10 cellular contexts compared by ENCODE assay signal in the genomic region with DNA sequence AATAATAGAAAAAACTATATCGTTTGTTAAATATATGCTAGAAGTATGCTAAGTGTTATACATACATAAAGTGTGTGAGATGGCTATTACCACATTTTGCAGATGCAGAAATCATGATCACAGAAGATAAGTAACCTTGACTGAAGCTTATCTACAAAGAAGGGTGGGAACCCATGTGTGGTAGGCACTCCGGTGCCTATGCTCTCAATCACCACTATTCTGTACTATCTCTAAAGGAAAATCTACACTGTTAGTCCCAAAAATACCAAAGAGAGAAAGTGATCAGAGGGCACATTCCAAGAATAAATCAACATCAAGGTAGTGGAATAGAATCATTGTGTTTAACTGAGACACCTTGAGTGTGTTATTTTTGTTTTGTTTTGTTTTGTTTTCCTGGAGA. TPM values are rescaled to one million over a fixed set of nuclear protein-coding genes. Genes with fewer than 3 reads are reported as not detected.
"Had no signal": no experiment of that assay in that cellular context is flagged by ENCODE, and none has a peak within 500 bp of the region (broad histone marks: within the 10 kb centered on the region; RNA-seq: fewer than 3 reads in every experiment).

No MANE protein-coding gene starts in this region.

- FAIRE-seq: HTR-8/SVneo, K562 had no signal

- H3K27ac ChIP-seq: GM23248 had no signal

- H3K36me3 ChIP-seq: HAP-1 had no signal

- ATAC-seq: HCT116, K562 had no signal

- H2AFZ ChIP-seq: GM23248 had no signal

- H3K9ac ChIP-seq: GM23248 had no signal

- H3K9me3 ChIP-seq: HAP-1 had no signal

- H3K4me3 ChIP-seq: GM23248, HAP-1, K562 had no signal

- DNase-seq: GM23248, GOT3, H7, HFFc6, IMR-90, KG1 had no signal

RNA-seq across cellular contexts. Expression of a gene that starts 48.9 kb away (rescaled TPM):
- polyA plus RNA-seq: IMR-90 had no signal
